In the genomic region with DNA sequence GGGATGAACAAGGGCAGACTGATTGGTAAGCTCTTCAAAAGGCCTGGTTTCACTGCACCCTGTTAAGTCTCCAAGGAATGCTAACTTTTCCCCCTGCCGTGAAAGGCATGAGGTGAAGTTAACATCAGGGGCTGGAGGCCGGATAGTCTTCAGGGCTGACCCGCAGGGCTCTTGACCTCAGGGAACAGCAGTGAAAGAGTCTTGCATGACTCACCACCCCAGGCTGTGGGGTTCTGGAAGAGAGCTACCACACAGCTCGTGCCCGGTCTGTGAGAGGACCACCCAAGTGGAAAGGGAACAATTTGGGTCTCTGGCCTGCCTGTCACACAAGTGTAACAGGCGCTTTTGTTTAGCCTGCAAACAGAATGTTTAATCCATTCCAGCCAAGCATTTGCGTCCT, we compare ENCODE assay signal across 29 cellular contexts.
"Had no signal": no experiment of that assay in that cellular context is flagged by ENCODE, and none has a peak within 500 bp of the region (broad histone marks: within the 10 kb centered on the region; RNA-seq: fewer than 3 reads in every experiment).

No MANE protein-coding gene starts in this region.

- ATAC-seq: activated CD4-positive, alpha-beta T cell treated with anti-CD3 and anti-CD28 coated beads for 36 hours; activated CD8-positive, alpha-beta memory T cell treated with anti-CD3 and anti-CD28 coated beads, Interleukin-2, amount 10 ng/mL, durations not matched to agents 7 days and 5 days; activated CD8-positive, alpha-beta T cell treated with anti-CD3 and anti-CD28 coated beads, Interleukin-2, amount 10 ng/mL, durations not matched to agents 7 days and 5 days; effector memory CD8-positive, alpha-beta T cell; gastroesophageal sphincter; heart right ventricle had no signal

- H3K27ac ChIP-seq: brain microvascular endothelial cell, coronary artery, dorsolateral prefrontal cortex, epithelial cell of prostate, esophagus squamous epithelium, gastroesophageal sphincter, heart right ventricle had no signal

- H3K4me1 ChIP-seq: esophagus squamous epithelium, gastroesophageal sphincter, heart right ventricle had no signal

- H3K27ac Mint-ChIP-seq: activated CD4-positive, alpha-beta memory T cell treated with anti-CD3 and anti-CD28 coated beads for 36 hours; activated CD4-positive, alpha-beta T cell treated with anti-CD3 and anti-CD28 coated beads for 36 hours; activated CD4-positive, alpha-beta T cell treated with anti-CD3 and anti-CD28 coated beads, Interleukin-2, amount 10 ng/mL, durations not matched to agents 24 days and 14 days; activated CD8-positive, alpha-beta memory T cell treated with anti-CD3 and anti-CD28 coated beads, Interleukin-2, amount 10 ng/mL, durations not matched to agents 7 days and 5 days; activated CD8-positive, alpha-beta T cell treated with anti-CD3 and anti-CD28 coated beads, Interleukin-2, amount 10 ng/mL, durations not matched to agents 7 days and 5 days; activated naive CD4-positive, alpha-beta T cell treated with anti-CD3 and anti-CD28 coated beads for 36 hours; activated naive CD4-positive, alpha-beta T cell treated with anti-CD3 and anti-CD28 coated beads, Interleukin-2, amount 50 U/mL, for 24 hours; activated naive CD8-positive, alpha-beta T cell treated with anti-CD3 and anti-CD28 coated beads for 36 hours; activated T-helper 1 cell treated with anti-CD3 and anti-CD28 coated beads, Interleukin-12 subunit alpha, Interleukin-12 subunit beta, Interleukin-2, Interleukin-4 antibody, amounts not matched to agents 30 ng/mL and 10 ng/mL and 1 ng/mL, durations not matched to agents 14 hours and 24 hours and 36 hours; activated T-helper 2 cell treated with anti-CD3 and anti-CD28 coated beads, Interferon-gamma antibody, Interleukin-2, Interleukin-4, amounts not matched to agents 10 μg/mL and 5 μg/mL and 100 μg/mL, durations not matched to agents 14 hours and 24 hours and 36 hours; dendritic cell treated with granulocyte-macrophage colony-stimulating factor and Interleukin-4, amounts not matched to agents 40 ng/mL and 50 ng/mL, for 4 days; effector memory CD8-positive, alpha-beta T cell had no signal

- H3K36me3 ChIP-seq: brain microvascular endothelial cell, esophagus squamous epithelium, gastroesophageal sphincter, heart right ventricle had no signal

- H3K36me3 Mint-ChIP-seq: activated CD4-positive, alpha-beta memory T cell treated with anti-CD3 and anti-CD28 coated beads for 36 hours; activated CD8-positive, alpha-beta memory T cell treated with anti-CD3 and anti-CD28 coated beads, Interleukin-2, amount 10 ng/mL, durations not matched to agents 7 days and 5 days; activated naive CD4-positive, alpha-beta T cell treated with anti-CD3 and anti-CD28 coated beads, Interleukin-2, amount 50 U/mL, for 24 hours; activated naive CD8-positive, alpha-beta T cell treated with anti-CD3 and anti-CD28 coated beads for 36 hours had no signal

- DNase-seq: activated CD4-positive, alpha-beta memory T cell treated with anti-CD3 and anti-CD28 coated beads for 36 hours; activated CD4-positive, alpha-beta T cell treated with anti-CD3 and anti-CD28 coated beads for 36 hours; activated CD4-positive, alpha-beta T cell treated with anti-CD3 and anti-CD28 coated beads, Interleukin-2, amount 10 ng/mL, durations not matched to agents 24 days and 14 days; activated CD4-positive, CD25-positive, alpha-beta regulatory T cell; activated CD4-positive, CD25-positive, alpha-beta regulatory T cell treated with anti-CD3 and anti-CD28 coated beads, Interleukin-2, amount 50 U/mL, for 72 hours; activated CD8-positive, alpha-beta memory T cell treated with anti-CD3 and anti-CD28 coated beads, Interleukin-2, amount 10 ng/mL, durations not matched to agents 7 days and 5 days; activated CD8-positive, alpha-beta memory T cell treated with anti-CD3 and anti-CD28 coated beads, Interleukin-2, amount 50 U/mL, for 4 hours; activated CD8-positive, alpha-beta T cell treated with anti-CD3 and anti-CD28 coated beads, Interleukin-2, amount 10 ng/mL, durations not matched to agents 7 days and 5 days; activated effector memory CD4-positive, alpha-beta T cell treated with anti-CD3 and anti-CD28 coated beads, Interleukin-2, amount 50 U/mL, for 16 hours; activated naive CD4-positive, alpha-beta T cell treated with anti-CD3 and anti-CD28 coated beads for 36 hours; activated naive CD8-positive, alpha-beta T cell treated with anti-CD3 and anti-CD28 coated beads for 36 hours; activated T-cell treated with anti-CD3 and anti-CD28 coated beads, Interleukin-2, amount 50 U/mL, for 1 hour; activated T-cell treated with anti-CD3 and anti-CD28 coated beads, Interleukin-2, amount 50 U/mL, for 48 hours; brain microvascular endothelial cell; dorsolateral prefrontal cortex; effector CD4-positive, alpha-beta T cell; effector memory CD8-positive, alpha-beta T cell; esophagus squamous epithelium; foreskin melanocyte; heart right ventricle; T-helper 2 cell had no signal

- H3K27me3 ChIP-seq: brain microvascular endothelial cell, dorsolateral prefrontal cortex, esophagus squamous epithelium, gastroesophageal sphincter, heart right ventricle had no signal

- H3K4me1 Mint-ChIP-seq: activated CD4-positive, alpha-beta T cell treated with anti-CD3 and anti-CD28 coated beads for 36 hours; activated CD4-positive, alpha-beta T cell treated with anti-CD3 and anti-CD28 coated beads, Interleukin-2, amount 10 ng/mL, durations not matched to agents 24 days and 14 days; activated CD8-positive, alpha-beta memory T cell treated with anti-CD3 and anti-CD28 coated beads, Interleukin-2, amount 10 ng/mL, durations not matched to agents 7 days and 5 days; activated naive CD4-positive, alpha-beta T cell treated with anti-CD3 and anti-CD28 coated beads, Interleukin-2, amount 50 U/mL, for 24 hours; activated naive CD8-positive, alpha-beta T cell treated with anti-CD3 and anti-CD28 coated beads for 36 hours; central memory CD8-positive, alpha-beta T cell had no signal

- H3K4me3 ChIP-seq: coronary artery, dorsolateral prefrontal cortex, esophagus squamous epithelium, gastroesophageal sphincter, heart right ventricle had no signal

- H3K27me3 Mint-ChIP-seq: activated CD4-positive, alpha-beta memory T cell treated with anti-CD3 and anti-CD28 coated beads for 36 hours; activated CD4-positive, alpha-beta T cell treated with anti-CD3 and anti-CD28 coated beads for 36 hours; activated CD4-positive, alpha-beta T cell treated with anti-CD3 and anti-CD28 coated beads, Interleukin-2, amount 10 ng/mL, durations not matched to agents 24 days and 14 days; activated CD8-positive, alpha-beta memory T cell treated with anti-CD3 and anti-CD28 coated beads, Interleukin-2, amount 10 ng/mL, durations not matched to agents 7 days and 5 days; activated naive CD8-positive, alpha-beta T cell treated with anti-CD3 and anti-CD28 coated beads for 36 hours; central memory CD8-positive, alpha-beta T cell; dendritic cell treated with granulocyte-macrophage colony-stimulating factor and Interleukin-4, amounts not matched to agents 40 ng/mL and 50 ng/mL, for 4 days; effector memory CD8-positive, alpha-beta T cell had no signal

- H3K4me3 Mint-ChIP-seq: activated CD4-positive, alpha-beta memory T cell treated with anti-CD3 and anti-CD28 coated beads for 36 hours; activated CD4-positive, alpha-beta T cell treated with anti-CD3 and anti-CD28 coated beads for 36 hours; activated CD4-positive, alpha-beta T cell treated with anti-CD3 and anti-CD28 coated beads, Interleukin-2, amount 10 ng/mL, durations not matched to agents 24 days and 14 days; activated CD8-positive, alpha-beta memory T cell treated with anti-CD3 and anti-CD28 coated beads, Interleukin-2, amount 10 ng/mL, durations not matched to agents 7 days and 5 days; activated CD8-positive, alpha-beta T cell treated with anti-CD3 and anti-CD28 coated beads, Interleukin-2, amount 10 ng/mL, durations not matched to agents 7 days and 5 days; activated naive CD4-positive, alpha-beta T cell treated with anti-CD3 and anti-CD28 coated beads for 36 hours; activated naive CD4-positive, alpha-beta T cell treated with anti-CD3 and anti-CD28 coated beads, Interleukin-2, amount 50 U/mL, for 24 hours; activated naive CD8-positive, alpha-beta T cell treated with anti-CD3 and anti-CD28 coated beads for 36 hours; activated T-helper 1 cell treated with anti-CD3 and anti-CD28 coated beads, Interleukin-12 subunit alpha, Interleukin-12 subunit beta, Interleukin-2, Interleukin-4 antibody, amounts not matched to agents 30 ng/mL and 10 ng/mL and 1 ng/mL, durations not matched to agents 14 hours and 24 hours and 36 hours; central memory CD8-positive, alpha-beta T cell; dendritic cell treated with granulocyte-macrophage colony-stimulating factor and Interleukin-4, amounts not matched to agents 40 ng/mL and 50 ng/mL, for 4 days; effector memory CD8-positive, alpha-beta T cell had no signal
